ENCODE assay signal across 15 cellular contexts in genomic region chr14:93957751-93958566, GRCh38. TPM values are rescaled to one million over a fixed set of nuclear protein-coding genes. Genes with fewer than 3 reads are reported as not detected.
A peak's percentile ranks its signal among the peaks of the same experiment; 100 is the strongest.
DNase-seq lines count a peak whose midpoint lies in the region; ATAC-seq and TF ChIP-seq lines count a peak whose summit lies in the region.
"Had no signal": no experiment of that assay in that cellular context is flagged by ENCODE, and none has a peak within 500 bp of the region (broad histone marks: within the 10 kb centered on the region; RNA-seq: fewer than 3 reads in every experiment).

No MANE protein-coding gene starts in this region.

- no peak for TF ChIP-seq CTCF in Panc1 (IDR thresholded peaks at IDR 0.05)
- TF ChIP-seq CTCF in gastroesophageal sphincter (IDR thresholded peaks at IDR 0.05): no peak
- no peak for TF ChIP-seq CTCF in MCF 10A (IDR thresholded peaks at IDR 0.05; ENCODE audit: unreplicated experiment)

- WGBS in gastroesophageal sphincter (ENCODE audit: low coverage in 1 of 2), 2 donors: 86 to 95% methylated on average over 9 to 12 of the region's 16 CpGs

- CTCF ChIA-PET in Panc1 (lab: Charles Lee) (no interaction called here), MCF 10A (lab: Yijun Ruan, JAX) (interaction anchor here (0.9 to 1.2 kb wide), 2 partner anchors 11 to 301 kb away, joined by 3 to 4 read pairs; no protein-coding TSS in a partner anchor)

- no peak for TF ChIP-seq POLR2A in gastroesophageal sphincter (IDR thresholded peaks at IDR 0.05)

- no peaks in the 10 kb centered on the region for H3K27me3 Mint-ChIP-seq in activated T-cell treated with anti-CD3 and anti-CD28 coated beads, Interleukin-2, amount 50 U/mL, for 24 hours
- peaks cover 0 to 5% of the 10 kb centered on the region in 2 donors for H3K27me3 Mint-ChIP-seq in stimulated activated naive B cell treated with anti-CD40 and anti-IgM and Interleukin-4, amounts not matched to agents 10 μg/mL and 1 μg/mL and 100 μg/mL, for 72 hours
- no peaks in the 10 kb centered on the region for H3K27me3 Mint-ChIP-seq in MCF 10A (ENCODE audit: insufficient read depth, unreplicated experiment)

- no peaks in the 10 kb centered on the region for H3K9me3 Mint-ChIP-seq in activated T-cell treated with anti-CD3 and anti-CD28 coated beads, Interleukin-2, amount 50 U/mL, for 24 hours
- H3K9me3 Mint-ChIP-seq in stimulated activated naive B cell treated with anti-CD40 and anti-IgM and Interleukin-4, amounts not matched to agents 10 μg/mL and 1 μg/mL and 100 μg/mL, for 72 hours: no peaks in the 10 kb centered on the region
- H3K9me3 Mint-ChIP-seq in MCF 10A (ENCODE audit: unreplicated experiment): no peaks in the 10 kb centered on the region

- H3K9me3 ChIP-seq in Panc1 (ENCODE audit: control insufficient read depth, insufficient read depth, low read depth, low read length) (no peaks in the 10 kb centered on the region), gastroesophageal sphincter (no peaks in the 10 kb centered on the region)
- H3K9me3 ChIP-seq: prostate gland, SK-N-SH, thoracic aorta had no signal

- peaks cover 96% of the 10 kb centered on the region for H3K4me1 Mint-ChIP-seq in activated T-cell treated with anti-CD3 and anti-CD28 coated beads, Interleukin-2, amount 50 U/mL, for 24 hours (ENCODE audit: low read depth)
- peaks cover 78 to 98% of the 10 kb centered on the region in 2 donors for H3K4me1 Mint-ChIP-seq in stimulated activated naive B cell treated with anti-CD40 and anti-IgM and Interleukin-4, amounts not matched to agents 10 μg/mL and 1 μg/mL and 100 μg/mL, for 72 hours
- peaks cover 16% of the 10 kb centered on the region for H3K4me1 Mint-ChIP-seq in MCF 10A (ENCODE audit: insufficient read depth, unreplicated experiment)

- ATAC-seq in Panc1 (no peak), gastroesophageal sphincter (no peak), GM18502 (IDR thresholded peaks at IDR 0.05; ENCODE audit: poor library complexity, unreplicated experiment) (no peak)
- no peak for ATAC-seq in stimulated activated naive B cell treated with anti-CD40 and anti-IgM and Interleukin-4, amounts not matched to agents 10 μg/mL and 1 μg/mL and 100 μg/mL, for 72 hours (replicated peaks)

- H3K27me3 ChIP-seq in Panc1 (ENCODE audit: control insufficient read depth, insufficient read depth, low read length): no peaks in the 10 kb centered on the region
- no peaks in the 10 kb centered on the region for H3K27me3 ChIP-seq in gastroesophageal sphincter

- no peak for TF ChIP-seq EP300 in gastroesophageal sphincter (IDR thresholded peaks at IDR 0.05)

- H3K4me3 Mint-ChIP-seq in activated T-cell treated with anti-CD3 and anti-CD28 coated beads, Interleukin-2, amount 50 U/mL, for 24 hours: peak overlapping the region; percentile 82
- peak overlapping the region in 1 of 2 donors; percentile 66 for H3K4me3 Mint-ChIP-seq in stimulated activated naive B cell treated with anti-CD40 and anti-IgM and Interleukin-4, amounts not matched to agents 10 μg/mL and 1 μg/mL and 100 μg/mL, for 72 hours
- no peak overlapping the region for H3K4me3 Mint-ChIP-seq in MCF 10A (ENCODE audit: unreplicated experiment)

- peaks cover 46% of the 10 kb centered on the region for H3K36me3 Mint-ChIP-seq in activated T-cell treated with anti-CD3 and anti-CD28 coated beads, Interleukin-2, amount 50 U/mL, for 24 hours (ENCODE audit: low read depth)
- peaks cover 3 to 6% of the 10 kb centered on the region in 2 donors for H3K36me3 Mint-ChIP-seq in stimulated activated naive B cell treated with anti-CD40 and anti-IgM and Interleukin-4, amounts not matched to agents 10 μg/mL and 1 μg/mL and 100 μg/mL, for 72 hours
- peaks cover 6% of the 10 kb centered on the region for H3K36me3 Mint-ChIP-seq in MCF 10A (ENCODE audit: insufficient read depth, unreplicated experiment)

- intact Hi-C loops in Panc1 (cut with micrococcal nuclease; ENCODE audit: unreplicated experiment): no loop called here
- intact Hi-C loops in MCF 10A (cut with micrococcal nuclease): loop anchor here (2.0 kb wide), 1 partner anchor 17 kb away; no protein-coding TSS in a partner anchor

- BruUV-seq in Panc1 (replicated peaks; lab: Mats Ljungman, UMichigan) (no TSS peak), MCF 10A (replicated peaks; lab: Mats Ljungman, UMichigan) (no TSS peak)

- peak overlapping the region; percentile 77 for H3K27ac ChIP-seq in Panc1 (ENCODE audit: low read length)
- peak overlapping the region; percentile 76 to 84 (median 80) for H3K27ac ChIP-seq in gastroesophageal sphincter
- H3K27ac ChIP-seq: prostate gland had no signal

- H3K4me1 ChIP-seq in Panc1 (ENCODE audit: control insufficient read depth, insufficient read depth, low read length) (peaks cover 37% of the 10 kb centered on the region), gastroesophageal sphincter (peaks cover 11 to 88% (median 32%) of the 10 kb centered on the region in 3 donors)
- H3K4me1 ChIP-seq: prostate gland had no signal

- H3K4me3 ChIP-seq in Panc1 (ENCODE audit: low read depth in 2 of 2, low read length in 2 of 2) (no peak overlapping the region), gastroesophageal sphincter (no peak overlapping the region)
- H3K4me3 ChIP-seq: prostate gland, thoracic aorta had no signal

- H3K27ac Mint-ChIP-seq in activated T-cell treated with anti-CD3 and anti-CD28 coated beads, Interleukin-2, amount 50 U/mL, for 24 hours: peak overlapping the region; percentile 97
- H3K27ac Mint-ChIP-seq in stimulated activated naive B cell treated with anti-CD40 and anti-IgM and Interleukin-4, amounts not matched to agents 10 μg/mL and 1 μg/mL and 100 μg/mL, for 72 hours: peak overlapping the region; percentile 84
- H3K27ac Mint-ChIP-seq in MCF 10A (ENCODE audit: low read depth, unreplicated experiment): no peak overlapping the region

- no peaks in the 10 kb centered on the region for H3K36me3 ChIP-seq in Panc1 (ENCODE audit: control insufficient read depth, insufficient read depth, low read length)
- no peaks in the 10 kb centered on the region for H3K36me3 ChIP-seq in gastroesophageal sphincter
- H3K36me3 ChIP-seq: prostate gland had no signal

- in situ Hi-C loops in Panc1 (cut with HindIII; ENCODE audit: low pct_unique_long_range_greater_than_20kb, low sequenced_read_pairs): no loop called here

- POLR2A ChIA-PET in Panc1 (lab: Charles Lee): no interaction called here
- POLR2A ChIA-PET in MCF 10A (lab: Yijun Ruan, JAX): interaction anchor here (3.4 kb wide), 1 partner anchor 17 kb away, joined by 11 read pairs; no protein-coding TSS in a partner anchor

- DNase-seq in activated T-cell treated with anti-CD3 and anti-CD28 coated beads, Interleukin-2, amount 50 U/mL, for 24 hours: peak; percentile 59
- no peak for DNase-seq in activated T-cell treated with anti-CD3 and anti-CD28 coated beads for 4 hours
- no peak for DNase-seq in Panc1 (ENCODE audit: low read depth, low spot score)
- no peak for DNase-seq in stimulated activated naive B cell treated with anti-CD40 and anti-IgM and Interleukin-4, amounts not matched to agents 10 μg/mL and 1 μg/mL and 100 μg/mL, for 72 hours
- DNase-seq in NCI-H345 (lab: John Stamatoyannopoulos, UW): no peak
- DNase-seq in MCF 10A (ENCODE audit: unreplicated experiment): no peak
- DNase-seq: activated CD4-positive, alpha-beta T cell treated with anti-CD3 and anti-CD28 coated beads, Interleukin-2, amount 50 U/mL, for 1 hour; NCI-H1105; SK-N-SH had no signal

RNA-seq across cellular contexts. Expression of gene ASB2, which starts 18.4 kb away (rescaled TPM):
- total RNA-seq in Panc1 (2021; ENCODE audit: unreplicated experiment) (0.28 TPM), gastroesophageal sphincter (100 to 1,000 TPM; 118 to 208 (median 120) TPM), MCF 10A (2022) (not detected in 2 replicates)
- polyA plus RNA-seq in Panc1 (2012; ENCODE audit: insufficient read length): 0.45 TPM
- total RNA-seq: lung microvascular endothelial cell had no signal

RNA-seq across cellular contexts. Expression of gene FAM181A, which starts 30.8 kb away (rescaled TPM):
- not detected for total RNA-seq in Panc1 (2021; ENCODE audit: unreplicated experiment)
- polyA plus RNA-seq in Panc1 (2012; ENCODE audit: insufficient read length): not detected
- not detected for total RNA-seq in gastroesophageal sphincter
- total RNA-seq in MCF 10A (2022): not detected in 2 replicates
- total RNA-seq: G401, lung microvascular endothelial cell, thoracic aorta had no signal
- polyA plus RNA-seq: SK-N-SH had no signal

RNA-seq across cellular contexts. Expression of gene CCDC197, which starts 39.1 kb away (rescaled TPM):
- total RNA-seq in Panc1 (2021; ENCODE audit: unreplicated experiment): not detected
- polyA plus RNA-seq in Panc1 (2012; ENCODE audit: insufficient read length): not detected
- not detected for total RNA-seq in gastroesophageal sphincter
- total RNA-seq in MCF 10A (2022): not detected in 2 replicates
- total RNA-seq: G401, lung microvascular endothelial cell, prostate gland, thoracic aorta had no signal
- polyA plus RNA-seq: SK-N-SH had no signal

Comparison
In these comparisons a context has a peak if more than half of its experiments do, and no peak if none do; other contexts are left out.
1. RNA of gene ASB2, which starts 18.4 kb away (total RNA-seq): 118 to 208 TPM in gastroesophageal sphincter; 0.28 TPM in Panc1 (single experiment) and not detected in MCF 10A; every median in the first group is over 10 times any median in the second.